Comparison of ENCODE assay signal across 16 cellular contexts in the genomic region with DNA sequence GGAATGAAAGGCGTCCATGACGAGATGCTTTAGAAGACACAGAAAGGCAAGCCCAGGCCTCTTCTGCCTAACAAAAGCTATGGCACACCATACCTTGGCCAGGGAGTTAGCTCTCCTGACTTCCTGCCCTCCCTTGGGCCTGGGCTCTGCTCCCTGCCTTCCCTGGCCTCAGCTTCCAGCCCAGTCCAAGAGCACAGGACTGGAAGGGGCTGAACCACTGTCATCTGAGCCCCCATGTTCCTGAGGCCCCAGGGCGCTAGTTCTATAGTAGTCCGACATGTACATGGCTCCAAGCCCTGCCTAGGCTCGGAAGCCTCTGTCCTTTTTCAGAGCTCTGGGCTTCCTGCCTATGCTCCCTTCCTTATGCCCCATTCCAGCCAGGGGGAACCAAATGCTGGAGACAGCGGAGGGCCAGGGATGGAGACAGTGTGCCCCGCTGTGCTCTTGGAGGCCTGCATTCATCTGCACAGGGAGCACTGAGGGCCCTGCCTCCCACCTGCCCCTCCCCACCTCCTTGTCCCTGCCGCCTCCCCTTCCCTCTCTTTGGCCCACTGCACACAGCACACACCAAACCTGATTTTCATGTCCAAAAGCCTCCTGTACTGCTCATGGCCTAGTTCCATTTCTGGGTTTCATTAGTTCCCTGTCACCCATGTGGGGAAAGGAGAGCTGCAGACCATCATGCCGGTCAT.
A peak's percentile ranks its signal among the peaks of the same experiment; 100 is the strongest.
DNase-seq lines count a peak whose midpoint lies in the region; ATAC-seq, FAIRE-seq and TF ChIP-seq lines count a peak whose summit lies in the region.
"Had no signal": no experiment of that assay in that cellular context is flagged by ENCODE, and none has a peak within 500 bp of the region (broad histone marks: within the 10 kb centered on the region; RNA-seq: fewer than 3 reads in every experiment).

No MANE protein-coding gene starts in this region.

- in situ Hi-C loops in HepG2 (cut with HindIII; ENCODE audit: extremely low pct_ligation_motif_present, low pct_unique_long_range_greater_than_20kb): no loop called here
- in situ Hi-C loops in gastrocnemius medialis (cut with MboI; ENCODE audit: low sequenced_read_pairs in 4 of 4): no loop called here

- TF ChIP-seq RAD21 in HepG2 (CRISPR knock-in tag; IDR thresholded peaks at IDR 0.05): no peak

- H4K20me1 ChIP-seq in neural progenitor cell (ENCODE audit: low read depth) (no peaks in the 10 kb centered on the region), HepG2 (ENCODE audit: insufficient read depth, low read length) (no peaks in the 10 kb centered on the region)
- H4K20me1 ChIP-seq: BLaER1 treated with 17β-estradiol and CSF1 and Interleukin-3, amounts not matched to agents 10 nM and 100 nM had no signal

- no peak overlapping the region for H3K4me3 ChIP-seq in right atrium auricular region
- no peak overlapping the region for H3K4me3 ChIP-seq in heart right ventricle
- no peak overlapping the region for H3K4me3 ChIP-seq in neural progenitor cell
- H3K4me3 ChIP-seq in HepG2 (replicated peaks in 1 of 3; ENCODE audit: insufficient read depth in 1 of 3, low read depth in 2 of 3, low read length in 3 of 3): no peak overlapping the region
- no peak overlapping the region for H3K4me3 ChIP-seq in gastrocnemius medialis
- H3K4me3 ChIP-seq: BLaER1 treated with 17β-estradiol and CSF1 and Interleukin-3, amounts not matched to agents 10 nM and 100 nM had no signal

- no TSS peak for BruUV-seq in HepG2 (replicated peaks; lab: Mats Ljungman, UMichigan)

- H3K27me3 ChIP-seq in right atrium auricular region (no peaks in the 10 kb centered on the region), heart right ventricle (peaks cover 0 to 3% (median 0%) of the 10 kb centered on the region in 7 donors), neural progenitor cell (no peaks in the 10 kb centered on the region), HepG2 (ENCODE audit: control insufficient read depth in 1 of 2, insufficient read depth in 2 of 2, low read length in 2 of 2) (0 out of 5 replicates have a peak, but pooled peaks cover 0 to 6% of the 10 kb centered on the region in 2 experiments), gastrocnemius medialis (no peaks in the 10 kb centered on the region)
- H3K27me3 ChIP-seq: BLaER1 treated with 17β-estradiol and CSF1 and Interleukin-3, amounts not matched to agents 10 nM and 100 nM had no signal

- POLR2A ChIA-PET in HepG2 (lab: Yijun Ruan, JAX): no interaction called here

- TF ChIP-seq POLR2A in HepG2 (IDR thresholded peaks at IDR 0.05; ENCODE audit: insufficient read depth in 1 of 2, low read depth in 2 of 2, low read length in 2 of 2): no peak
- no peak for TF ChIP-seq POLR2A in gastrocnemius medialis (IDR thresholded peaks at IDR 0.05)

- no peak for FAIRE-seq in HepG2 (lab: Jason Lieb, UNC)
- FAIRE-seq: HTR-8/SVneo had no signal

- CTCF ChIA-PET in HepG2 (lab: Yijun Ruan, JAX; ENCODE audit: low intra/inter-chr PET ratio, low total read pairs): no interaction called here

- H3K9ac ChIP-seq in neural progenitor cell (no peak overlapping the region), HepG2 (ENCODE audit: insufficient read depth, low read depth, low read length) (no peak overlapping the region)
- H3K9ac ChIP-seq: BLaER1 treated with 17β-estradiol and CSF1 and Interleukin-3, amounts not matched to agents 10 nM and 100 nM had no signal

- H3K9me3 ChIP-seq in right atrium auricular region (no peaks in the 10 kb centered on the region), heart right ventricle (no peaks in the 10 kb centered on the region), neural progenitor cell (ENCODE audit: low read depth) (no peaks in the 10 kb centered on the region), HepG2 (ENCODE audit: low read length) (no peaks in the 10 kb centered on the region), gastrocnemius medialis (no peaks in the 10 kb centered on the region)
- H3K9me3 ChIP-seq: BLaER1 treated with 17β-estradiol and CSF1 and Interleukin-3, amounts not matched to agents 10 nM and 100 nM had no signal

- H2AFZ ChIP-seq in neural progenitor cell (replicated peaks) (no peak overlapping the region), HepG2 (ENCODE audit: low read length) (no peak overlapping the region)

- H3K27ac Mint-ChIP-seq in neural progenitor cell: peak overlapping the region; percentile 88
- H3K27ac Mint-ChIP-seq: CD4-positive, CD25-positive, alpha-beta regulatory T cell; HFFc6 had no signal

- H3K4me3 Mint-ChIP-seq in neural progenitor cell: no peak overlapping the region
- H3K4me3 Mint-ChIP-seq: CD4-positive, CD25-positive, alpha-beta regulatory T cell; HFFc6 had no signal

- DNase-seq in right atrium auricular region (ENCODE audit: low spot score): peak; percentile 16
- no peak for DNase-seq in heart right ventricle
- DNase-seq in iPS-NIHi7 (ENCODE audit: extremely low spot score): peak; percentile 8
- no peak for DNase-seq in neural progenitor cell (ENCODE audit: low spot score)
- no peak for DNase-seq in HepG2 (ENCODE audit: low spot score)
- DNase-seq in gastrocnemius medialis: no peak
- DNase-seq in NOMO-1 treated with dmso at 0.1 percent for 144 hours (lab: John Stamatoyannopoulos, UW; ENCODE audit: unreplicated experiment): no peak
- DNase-seq: ACHN; CD4-positive, CD25-positive, alpha-beta regulatory T cell; DMS53; GOT3; HCEC 1CT; HFFc6 had no signal

- intact Hi-C loops in heart right ventricle (cut with DNase I) (no loop called here), HepG2 (cut with micrococcal nuclease; ENCODE audit: unreplicated experiment) (no loop called here), gastrocnemius medialis (cut with DNase I; ENCODE audit: low total_unique reads) (no loop called here)

- H3F3A ChIP-seq in neural progenitor cell (ENCODE audit: low read depth): peaks cover 7% of the 10 kb centered on the region

- H3K27ac ChIP-seq in right atrium auricular region (no peak overlapping the region), heart right ventricle (no peak overlapping the region), neural progenitor cell (no peak overlapping the region), HepG2 (ENCODE audit: extremely low read length, insufficient read depth, low read length) (no peak overlapping the region), gastrocnemius medialis (no peak overlapping the region)
- H3K27ac ChIP-seq: BLaER1 treated with 17β-estradiol and CSF1 and Interleukin-3, amounts not matched to agents 10 nM and 100 nM had no signal

- H3K36me3 Mint-ChIP-seq in neural progenitor cell: no peaks in the 10 kb centered on the region
- H3K36me3 Mint-ChIP-seq: CD4-positive, CD25-positive, alpha-beta regulatory T cell had no signal

- peaks cover 45% of the 10 kb centered on the region for H3K4me1 Mint-ChIP-seq in neural progenitor cell
- H3K4me1 Mint-ChIP-seq: CD4-positive, CD25-positive, alpha-beta regulatory T cell had no signal

- no peaks in the 10 kb centered on the region for H3K27me3 Mint-ChIP-seq in neural progenitor cell (ENCODE audit: insufficient read depth, low read depth)
- H3K27me3 Mint-ChIP-seq: CD4-positive, CD25-positive, alpha-beta regulatory T cell had no signal

- H3K36me3 ChIP-seq in right atrium auricular region (no peaks in the 10 kb centered on the region), heart right ventricle (no peaks in the 10 kb centered on the region), neural progenitor cell (no peaks in the 10 kb centered on the region), HepG2 (replicated peaks in 1 of 2; ENCODE audit: control insufficient read depth in 1 of 2, insufficient read depth in 2 of 2, low read length in 2 of 2) (no peaks in the 10 kb centered on the region), gastrocnemius medialis (no peaks in the 10 kb centered on the region)
- H3K36me3 ChIP-seq: BLaER1 treated with 17β-estradiol and CSF1 and Interleukin-3, amounts not matched to agents 10 nM and 100 nM had no signal

- no peaks in the 10 kb centered on the region for H3K79me2 ChIP-seq in neural progenitor cell (ENCODE audit: low read depth)
- H3K79me2 ChIP-seq in HepG2 (ENCODE audit: insufficient read depth, low read length): no peaks in the 10 kb centered on the region

- H3K4me1 ChIP-seq in right atrium auricular region: peaks cover 0 to 13% of the 10 kb centered on the region in 2 donors
- peaks cover 0 to 15% (median 9%) of the 10 kb centered on the region in 9 donors for H3K4me1 ChIP-seq in heart right ventricle
- H3K4me1 ChIP-seq in neural progenitor cell: peaks cover 38% of the 10 kb centered on the region
- H3K4me1 ChIP-seq in HepG2 (ENCODE audit: insufficient read depth, low read length): peaks cover 39% of the 10 kb centered on the region
- H3K4me1 ChIP-seq in gastrocnemius medialis: peaks cover 11 to 12% of the 10 kb centered on the region in 2 donors

- TF ChIP-seq EP300 in HepG2 (IDR thresholded peaks at IDR 0.05; ENCODE audit: low read depth in 2 of 2, low read length in 2 of 2) (no peak), HepG2 (CRISPR knock-in tag; IDR thresholded peaks at IDR 0.05; ENCODE audit: borderline replicate concordance) (no peak)

- peaks cover 6% of the 10 kb centered on the region for H3K9me3 Mint-ChIP-seq in neural progenitor cell
- H3K9me3 Mint-ChIP-seq: CD4-positive, CD25-positive, alpha-beta regulatory T cell had no signal

- WGBS in heart right ventricle, 2 donors: 85 to 92% methylated on average over 9 of the region's 9 CpGs
- WGBS in HepG2 (ENCODE audit: low lambda C conversion rate): 64% methylated on average over 9 of the region's 9 CpGs

- no peak for ATAC-seq in heart right ventricle
- ATAC-seq in HepG2: no peak
- no peak for ATAC-seq in gastrocnemius medialis
- ATAC-seq in GM19395 (IDR thresholded peaks at IDR 0.05; ENCODE audit: unreplicated experiment): no peak

- H3K4me2 ChIP-seq in neural progenitor cell (no peak overlapping the region), HepG2 (ENCODE audit: low read depth, low read length) (no peak overlapping the region)
- H3K4me2 ChIP-seq: BLaER1 treated with 17β-estradiol and CSF1 and Interleukin-3, amounts not matched to agents 10 nM and 100 nM had no signal

- no peak for TF ChIP-seq CTCF in right atrium auricular region (IDR thresholded peaks at IDR 0.05)
- no peak for TF ChIP-seq CTCF in heart right ventricle (IDR thresholded peaks at IDR 0.05)
- no peak for TF ChIP-seq CTCF in neural progenitor cell (IDR thresholded peaks at IDR 0.05)
- no peak for TF ChIP-seq CTCF in HepG2 (CRISPR knock-in tag; IDR thresholded peaks at IDR 0.05)
- TF ChIP-seq CTCF in gastrocnemius medialis (IDR thresholded peaks at IDR 0.05 in 4 of 5, conservative IDR thresholded peaks at IDR 0.05 in 1 of 5): no peak

TF ChIP-seq in HepG2, 621 proteins besides CTCF, POLR2A, EP300 and RAD21 (continues in another document):
- TF ChIP-seq ESRRA (CRISPR knock-in tag; IDR thresholded peaks at IDR 0.05; ENCODE audit: low read depth) (no peak), EEA1 (CRISPR knock-in tag; IDR thresholded peaks at IDR 0.05; ENCODE audit: borderline replicate concordance) (no peak), U2AF2 (IDR thresholded peaks at IDR 0.05; ENCODE audit: low read depth, low read length) (no peak)

Comparison
In these comparisons a context has a peak if more than half of its experiments do, and no peak if none do; other contexts are left out.
1. DNase-seq: peak in right atrium auricular region (single experiment) and iPS-NIHi7 (single experiment); none in heart right ventricle (0 of 2), neural progenitor cell (single experiment), HepG2 (single experiment), gastrocnemius medialis (0 of 2) and NOMO-1 treated with dmso at 0.1 percent for 144 hours (single experiment).